In genomic region chr13:24693862-24694471, GRCh38 we compare ENCODE assay signal across 9 cellular contexts. TPM values are rescaled to one million over a fixed set of nuclear protein-coding genes. Genes with fewer than 3 reads are reported as not detected.
DNase-seq lines count a peak whose midpoint lies in the region; ATAC-seq and TF ChIP-seq lines count a peak whose summit lies in the region.
"Had no signal": no experiment of that assay in that cellular context is flagged by ENCODE, and none has a peak within 500 bp of the region (broad histone marks: within the 10 kb centered on the region; RNA-seq: fewer than 3 reads in every experiment).

No MANE protein-coding gene starts in this region.

- ATAC-seq in HG02852 (IDR thresholded peaks at IDR 0.05; ENCODE audit: unreplicated experiment) (peak; percentile 73), GM18520 (IDR thresholded peaks at IDR 0.05; ENCODE audit: unreplicated experiment) (no peak)
- ATAC-seq in activated CD4-positive, CD25-positive, alpha-beta regulatory T cell treated with anti-CD3 and anti-CD28 coated beads, Interleukin-2, amount 50 U/mL, for 24 hours = peak; percentile 74 to 79

- H4K20me1 ChIP-seq in fibroblast of lung (ENCODE audit: control insufficient read depth, extremely low read depth, insufficient read depth, low read length) = no peaks in the 10 kb centered on the region

- no peak overlapping the region for H3K27ac ChIP-seq in fibroblast of lung (ENCODE audit: insufficient read depth, low read length)

- peak; percentile 51 to 72 for TF ChIP-seq CTCF in fibroblast of lung (conservative IDR thresholded peaks at IDR 0.05 in 1 of 2, IDR thresholded peaks at IDR 0.05 in 1 of 2; ENCODE audit: low read depth in 1 of 2, low read length in 2 of 2)
- TF ChIP-seq CTCF in nephron progenitor cell (IDR thresholded peaks at IDR 0.05) = peak; percentile 72

- no peaks in the 10 kb centered on the region for H3K9me3 Mint-ChIP-seq in nephron progenitor cell

- H3K4me2 ChIP-seq in fibroblast of lung (ENCODE audit: extremely low read depth, insufficient read depth, low read length) = no peak overlapping the region

- no peaks in the 10 kb centered on the region for H3K27me3 ChIP-seq in fibroblast of lung (ENCODE audit: control insufficient read depth, insufficient read depth, low read length)

- H3K79me2 ChIP-seq in fibroblast of lung (ENCODE audit: control insufficient read depth, insufficient read depth, low read length) = no peaks in the 10 kb centered on the region

- no peaks in the 10 kb centered on the region for H3K36me3 Mint-ChIP-seq in nephron progenitor cell (ENCODE audit: low read depth)

- H2AFZ ChIP-seq in fibroblast of lung (ENCODE audit: low read length) = no peak overlapping the region

- no peak overlapping the region for H3K27ac Mint-ChIP-seq in nephron progenitor cell

- H3K9me3 ChIP-seq in fibroblast of lung (ENCODE audit: control insufficient read depth, insufficient read depth, low read depth, low read length) = no peaks in the 10 kb centered on the region

- peaks cover 27% of the 10 kb centered on the region for H3K27me3 Mint-ChIP-seq in nephron progenitor cell (ENCODE audit: low read depth, poor library complexity)

- no peaks in the 10 kb centered on the region for H3K4me1 ChIP-seq in fibroblast of lung (ENCODE audit: control insufficient read depth, extremely low read depth, insufficient read depth, low read length)

- H3K4me3 Mint-ChIP-seq in nephron progenitor cell = peak overlapping the region; percentile 66

- no peak overlapping the region for H3K9ac ChIP-seq in fibroblast of lung (ENCODE audit: insufficient read depth, low read length)

- no peak overlapping the region for H3K4me3 ChIP-seq in fibroblast of lung (replicated peaks in 1 of 4; ENCODE audit: control extremely low read depth in 1 of 4, insufficient read depth in 1 of 4, low read depth in 3 of 4, low read length in 4 of 4)

- DNase-seq in activated CD4-positive, alpha-beta T cell treated with anti-CD3 and anti-CD28 coated beads for 48 hours = peak; percentile 61
- DNase-seq in activated CD4-positive, alpha-beta T cell treated with anti-CD3 and anti-CD28 coated beads, Interleukin-2, amount 50 U/mL, for 1 hour = no peak
- DNase-seq in NCI-H446 treated with DMSO at 0.1 percent for 48 hours (lab: John Stamatoyannopoulos, UW) = peak; percentile 41
- peak; percentile 26 to 67 for DNase-seq in fibroblast of lung (ENCODE audit: low read depth in 2 of 2)
- peak; percentile 61 for DNase-seq in nephron progenitor cell

- H3K4me1 Mint-ChIP-seq in nephron progenitor cell = peaks cover 5% of the 10 kb centered on the region

- no peaks in the 10 kb centered on the region for H3K36me3 ChIP-seq in fibroblast of lung (ENCODE audit: control insufficient read depth, insufficient read depth, low read length)

RNA-seq across cellular contexts. Expression of gene ATP12A, which starts 13.8 kb away (rescaled TPM):
- not detected in 2 replicates for total RNA-seq in fibroblast of lung
- polyA plus RNA-seq in fibroblast of lung = not detected in 2 replicates
- polyA plus RNA-seq in fibroblast of lung (2012) = not detected in 2 replicates
- polyA minus RNA-seq in fibroblast of lung (ENCODE audit: low replicate concordance) = not detected in 2 replicates
- total RNA-seq: subcutaneous adipose tissue had no signal
